11 cellular contexts compared by ENCODE assay signal in genomic region chr1:30756206-30756544, GRCh38. TPM values are rescaled to one million over a fixed set of nuclear protein-coding genes. Genes with fewer than 3 reads are reported as not detected.
A peak's percentile ranks its signal among the peaks of the same experiment; 100 is the strongest.
DNase-seq lines count a peak whose midpoint lies in the region; ATAC-seq and TF ChIP-seq lines count a peak whose summit lies in the region.
"Had no signal": no experiment of that assay in that cellular context is flagged by ENCODE, and none has a peak within 500 bp of the region (broad histone marks: within the 10 kb centered on the region; RNA-seq: fewer than 3 reads in every experiment).

No MANE protein-coding gene starts in this region.

- TF ChIP-seq CTCF in heart right ventricle (IDR thresholded peaks at IDR 0.05) (no peak), transverse colon (IDR thresholded peaks at IDR 0.05) (no peak)

- peaks cover 47% of the 10 kb centered on the region for H3K36me3 Mint-ChIP-seq in activated T-helper 2 cell treated with anti-CD3 and anti-CD28 coated beads, Interferon-gamma antibody, Interleukin-2, Interleukin-4, amounts not matched to agents 10 μg/mL and 5 μg/mL and 100 μg/mL, durations not matched to agents 14 hours and 24 hours and 36 hours (ENCODE audit: low read depth)

- H3K27me3 Mint-ChIP-seq in activated T-helper 2 cell treated with anti-CD3 and anti-CD28 coated beads, Interferon-gamma antibody, Interleukin-2, Interleukin-4, amounts not matched to agents 10 μg/mL and 5 μg/mL and 100 μg/mL, durations not matched to agents 14 hours and 24 hours and 36 hours (ENCODE audit: low read depth) = no peaks in the 10 kb centered on the region

- peak overlapping the region; percentile 96 for H3K27ac Mint-ChIP-seq in activated T-helper 2 cell treated with anti-CD3 and anti-CD28 coated beads, Interferon-gamma antibody, Interleukin-2, Interleukin-4, amounts not matched to agents 10 μg/mL and 5 μg/mL and 100 μg/mL, durations not matched to agents 14 hours and 24 hours and 36 hours

- TF ChIP-seq POLR2A in transverse colon (IDR thresholded peaks at IDR 0.05) = no peak

- H3K4me1 ChIP-seq in heart right ventricle (peaks cover 3 to 98% (median 16%) of the 10 kb centered on the region in 9 donors), mononuclear cell (ENCODE audit: insufficient read depth, low read length) (peaks cover 87% of the 10 kb centered on the region), transverse colon (peaks cover 0 to 22% (median 3%) of the 10 kb centered on the region in 4 donors)

- DNase-seq in heart right ventricle = no peak
- DNase-seq in Right ventricle myocardium superior = no peak
- no peak for DNase-seq in activated T-helper 2 cell treated with anti-CD3 and anti-CD28 coated beads, Interferon-gamma antibody, Interleukin-2, Interleukin-4, amounts not matched to agents 10 μg/mL and 5 μg/mL and 100 μg/mL, durations not matched to agents 14 hours and 24 hours and 36 hours (ENCODE audit: low spot score)
- DNase-seq in transverse colon = no peak
- no peak for DNase-seq in cerebellum (ENCODE audit: low spot score)
- DNase-seq in NCI-H1092 (lab: John Stamatoyannopoulos, UW) = no peak
- DNase-seq in NCI-H526 (lab: John Stamatoyannopoulos, UW) = no peak
- DNase-seq: NCI-H1092 treated with DMSO at 0.1 percent for 48 hours had no signal

- H3K4me3 Mint-ChIP-seq in activated T-helper 2 cell treated with anti-CD3 and anti-CD28 coated beads, Interferon-gamma antibody, Interleukin-2, Interleukin-4, amounts not matched to agents 10 μg/mL and 5 μg/mL and 100 μg/mL, durations not matched to agents 14 hours and 24 hours and 36 hours (ENCODE audit: low read depth) = peak overlapping the region; percentile 97

- H3K36me3 ChIP-seq in heart right ventricle (peaks cover 0 to 16% (median 0%) of the 10 kb centered on the region in 9 donors), transverse colon (no peaks in the 10 kb centered on the region)

- ATAC-seq in heart right ventricle = no peak
- no peak for ATAC-seq in Right ventricle myocardium superior (ENCODE audit: poor library complexity)

- no peaks in the 10 kb centered on the region for H3K9me3 Mint-ChIP-seq in activated T-helper 2 cell treated with anti-CD3 and anti-CD28 coated beads, Interferon-gamma antibody, Interleukin-2, Interleukin-4, amounts not matched to agents 10 μg/mL and 5 μg/mL and 100 μg/mL, durations not matched to agents 14 hours and 24 hours and 36 hours

- TF ChIP-seq EP300 in transverse colon (IDR thresholded peaks at IDR 0.05; ENCODE audit: low read depth) = no peak

- H3K27me3 ChIP-seq in heart right ventricle = peaks cover 0 to 20% (median 4%) of the 10 kb centered on the region in 7 donors
- H3K27me3 ChIP-seq in mononuclear cell (ENCODE audit: insufficient read depth, low read length) = no peaks in the 10 kb centered on the region
- H3K27me3 ChIP-seq in transverse colon = no peaks in the 10 kb centered on the region

- H3K9me3 ChIP-seq in heart right ventricle (no peaks in the 10 kb centered on the region), mononuclear cell (ENCODE audit: low read depth, low read length) (no peaks in the 10 kb centered on the region), transverse colon (no peaks in the 10 kb centered on the region)

- 91 to 98% methylated on average over 4 of the region's 4 CpGs for WGBS in heart right ventricle, 2 donors
- 87% methylated on average over 4 of the region's 4 CpGs; no CpG with 5 or more reads in 1 of the 2 donors for WGBS in transverse colon (ENCODE audit: low coverage in 1 of 2), 2 donors

- in situ Hi-C loops in transverse colon (cut with MboI; ENCODE audit: low pct_ligation_motif_present in 1 of 4, low pct_unique_long_range_greater_than_20kb in 1 of 4, low sequenced_read_pairs in 3 of 4) = no loop called here

- H3K4me1 Mint-ChIP-seq in activated T-helper 2 cell treated with anti-CD3 and anti-CD28 coated beads, Interferon-gamma antibody, Interleukin-2, Interleukin-4, amounts not matched to agents 10 μg/mL and 5 μg/mL and 100 μg/mL, durations not matched to agents 14 hours and 24 hours and 36 hours (ENCODE audit: low read depth) = peaks cover 76% of the 10 kb centered on the region

- intact Hi-C loops in heart right ventricle (cut with DNase I) = no loop called here
- intact Hi-C loops in Right ventricle myocardium superior (cut with DNase I) = no loop called here
- intact Hi-C loops in activated T-helper 2 cell treated with anti-CD3 and anti-CD28 coated beads, Interferon-gamma antibody, Interleukin-2, Interleukin-4, amounts not matched to agents 10 μg/mL and 5 μg/mL and 100 μg/mL, durations not matched to agents 14 hours and 24 hours and 36 hours (cut with micrococcal nuclease) = loop anchor here (2.0 to 10.0 kb wide), 4 partner anchors 13 to 299 kb away; no protein-coding TSS in a partner anchor
- intact Hi-C loops in transverse colon (cut with DNase I; ENCODE audit: low total_unique reads) = no loop called here

- H3K27ac ChIP-seq in heart right ventricle = peak overlapping the region in 3 of 10 donors; percentile 28 to 99 (median 81)
- peak overlapping the region; percentile 73 to 84 (median 79) for H3K27ac ChIP-seq in transverse colon
- H3K27ac ChIP-seq: C4-2B had no signal

- H3K4me3 ChIP-seq in heart right ventricle (peak overlapping the region in 6 of 10 donors; percentile 10 to 73 (median 32)), mononuclear cell (ENCODE audit: low read length) (peak overlapping the region; percentile 100), transverse colon (peak overlapping the region in 2 of 4 donors; percentile 30 to 40)

RNA-seq across cellular contexts. Expression of gene LAPTM5, which starts 1.4 kb away (rescaled TPM):
- 100 to 1,000 TPM in 1 of 10 donors, 10 to 100 TPM in 6, 1 to 10 TPM in 3; 5.9 to 114 (median 12.9) TPM for total RNA-seq in heart right ventricle
- polyA plus RNA-seq in heart right ventricle = 10 to 100 TPM; 13.2 to 33.5 TPM
- 19.5 TPM for total RNA-seq in Right ventricle myocardium superior
- 184 and 189 TPM in 2 replicates for total RNA-seq in activated T-helper 2 cell treated with anti-CD3 and anti-CD28 coated beads, Interferon-gamma antibody, Interleukin-2, Interleukin-4, amounts not matched to agents 10 μg/mL and 5 μg/mL and 100 μg/mL, durations not matched to agents 14 hours and 24 hours and 36 hours
- total RNA-seq in mononuclear cell = 719 TPM
- 10 to 100 TPM in 3 of 4 donors, 1 to 10 TPM in 1; 5.2 to 66.6 (median 34.5) TPM for total RNA-seq in transverse colon
- 7.8 TPM for total RNA-seq in cerebellum
- total RNA-seq: osteocyte had no signal

RNA-seq across cellular contexts. Expression of gene MATN1, which starts 32.8 kb away (rescaled TPM):
- total RNA-seq in heart right ventricle = not detected
- polyA plus RNA-seq in heart right ventricle = not detected
- not detected for total RNA-seq in Right ventricle myocardium superior
- 0.21 and 0.44 TPM in 2 replicates for total RNA-seq in activated T-helper 2 cell treated with anti-CD3 and anti-CD28 coated beads, Interferon-gamma antibody, Interleukin-2, Interleukin-4, amounts not matched to agents 10 μg/mL and 5 μg/mL and 100 μg/mL, durations not matched to agents 14 hours and 24 hours and 36 hours
- 1.6 TPM for total RNA-seq in mononuclear cell
- total RNA-seq in transverse colon = not detected
- 0.36 TPM for total RNA-seq in cerebellum
